ENCODE assay signal across 2 cellular contexts in the genomic region with DNA sequence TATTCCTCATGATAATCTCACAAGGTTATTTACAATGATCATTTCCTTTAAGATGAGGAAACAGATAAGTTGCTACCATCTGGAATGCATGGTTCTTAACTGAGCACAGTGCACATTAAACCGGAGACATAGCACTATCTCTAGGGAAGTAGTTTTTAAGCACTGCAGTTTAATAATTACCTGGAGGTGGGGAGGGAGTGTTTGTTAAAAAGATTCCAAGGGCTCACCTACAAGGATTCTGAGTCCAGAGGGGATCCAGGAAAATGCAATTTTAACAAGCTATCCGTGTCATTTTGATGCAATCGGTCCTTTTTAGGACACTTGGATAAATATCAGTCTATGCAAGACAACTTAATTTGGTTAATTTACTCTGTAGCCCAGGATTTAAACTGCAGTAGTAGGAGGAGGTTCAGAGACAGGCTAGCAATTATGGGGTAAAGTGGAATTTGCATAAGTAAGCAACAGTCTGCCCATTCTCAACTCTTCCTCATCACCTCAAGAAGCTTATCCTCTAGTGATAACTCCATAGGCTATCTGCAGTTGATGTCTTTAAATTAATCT.
TF ChIP-seq lines count a peak whose summit lies in the region.

No MANE protein-coding gene starts in this region.

TF ChIP-seq in HCT116, 20 proteins besides CTCF, POLR2A, EP300 and RAD21:
- no peak for TF ChIP-seq SRF (IDR thresholded peaks at IDR 0.05; ENCODE audit: low read depth)
- TF ChIP-seq POLR2AphosphoS5 (IDR thresholded peaks at IDR 0.05; ENCODE audit: low read depth, low read length): no peak
- TF ChIP-seq FOSL1 (IDR thresholded peaks at IDR 0.05; ENCODE audit: low read depth): no peak
- TF ChIP-seq MAX (IDR thresholded peaks at IDR 0.05): no peak
- TF ChIP-seq YY1 (IDR thresholded peaks at IDR 0.05; ENCODE audit: extremely low read depth, insufficient replicate concordance, low read depth, low read length): no peak
- TF ChIP-seq ELF1 (IDR thresholded peaks at IDR 0.05; ENCODE audit: borderline replicate concordance, low read depth): no peak
- no peak for TF ChIP-seq ZNF274 (IDR thresholded peaks at IDR 0.05; ENCODE audit: low read depth, low read length)
- TF ChIP-seq, protein P1, sequence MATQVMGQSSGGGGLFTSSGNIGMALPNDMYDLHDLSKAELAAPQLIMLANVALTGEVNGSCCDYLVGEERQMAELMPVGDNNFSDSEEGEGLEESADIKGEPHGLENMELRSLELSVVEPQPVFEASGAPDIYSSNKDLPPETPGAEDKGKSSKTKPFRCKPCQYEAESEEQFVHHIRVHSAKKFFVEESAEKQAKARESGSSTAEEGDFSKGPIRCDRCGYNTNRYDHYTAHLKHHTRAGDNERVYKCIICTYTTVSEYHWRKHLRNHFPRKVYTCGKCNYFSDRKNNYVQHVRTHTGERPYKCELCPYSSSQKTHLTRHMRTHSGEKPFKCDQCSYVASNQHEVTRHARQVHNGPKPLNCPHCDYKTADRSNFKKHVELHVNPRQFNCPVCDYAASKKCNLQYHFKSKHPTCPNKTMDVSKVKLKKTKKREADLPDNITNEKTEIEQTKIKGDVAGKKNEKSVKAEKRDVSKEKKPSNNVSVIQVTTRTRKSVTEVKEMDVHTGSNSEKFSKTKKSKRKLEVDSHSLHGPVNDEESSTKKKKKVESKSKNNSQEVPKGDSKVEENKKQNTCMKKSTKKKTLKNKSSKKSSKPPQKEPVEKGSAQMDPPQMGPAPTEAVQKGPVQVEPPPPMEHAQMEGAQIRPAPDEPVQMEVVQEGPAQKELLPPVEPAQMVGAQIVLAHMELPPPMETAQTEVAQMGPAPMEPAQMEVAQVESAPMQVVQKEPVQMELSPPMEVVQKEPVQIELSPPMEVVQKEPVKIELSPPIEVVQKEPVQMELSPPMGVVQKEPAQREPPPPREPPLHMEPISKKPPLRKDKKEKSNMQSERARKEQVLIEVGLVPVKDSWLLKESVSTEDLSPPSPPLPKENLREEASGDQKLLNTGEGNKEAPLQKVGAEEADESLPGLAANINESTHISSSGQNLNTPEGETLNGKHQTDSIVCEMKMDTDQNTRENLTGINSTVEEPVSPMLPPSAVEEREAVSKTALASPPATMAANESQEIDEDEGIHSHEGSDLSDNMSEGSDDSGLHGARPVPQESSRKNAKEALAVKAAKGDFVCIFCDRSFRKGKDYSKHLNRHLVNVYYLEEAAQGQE (IDR thresholded peaks at IDR 0.05; ENCODE audit: low read depth): no peak
- no peak for TF ChIP-seq EZH2phosphoT487 (IDR thresholded peaks at IDR 0.05; ENCODE audit: borderline replicate concordance)
- TF ChIP-seq CEBPB (IDR thresholded peaks at IDR 0.05; ENCODE audit: low read depth): no peak
- no peak for TF ChIP-seq JUND (IDR thresholded peaks at IDR 0.05)
- no peak for TF ChIP-seq TCF7L2 (IDR thresholded peaks at IDR 0.05; ENCODE audit: borderline replicate concordance, extremely low read depth, insufficient read depth, insufficient read length)
- TF ChIP-seq SP1 (IDR thresholded peaks at IDR 0.05; ENCODE audit: low read depth): no peak
- TF ChIP-seq ZFX (IDR thresholded peaks at IDR 0.05): no peak
- TF ChIP-seq EGR1 (IDR thresholded peaks at IDR 0.05; ENCODE audit: low read depth): no peak
- no peak for TF ChIP-seq ATF3 (IDR thresholded peaks at IDR 0.05)
- no peak for TF ChIP-seq EZH2 (IDR thresholded peaks at IDR 0.05)
- TF ChIP-seq, protein P2, sequence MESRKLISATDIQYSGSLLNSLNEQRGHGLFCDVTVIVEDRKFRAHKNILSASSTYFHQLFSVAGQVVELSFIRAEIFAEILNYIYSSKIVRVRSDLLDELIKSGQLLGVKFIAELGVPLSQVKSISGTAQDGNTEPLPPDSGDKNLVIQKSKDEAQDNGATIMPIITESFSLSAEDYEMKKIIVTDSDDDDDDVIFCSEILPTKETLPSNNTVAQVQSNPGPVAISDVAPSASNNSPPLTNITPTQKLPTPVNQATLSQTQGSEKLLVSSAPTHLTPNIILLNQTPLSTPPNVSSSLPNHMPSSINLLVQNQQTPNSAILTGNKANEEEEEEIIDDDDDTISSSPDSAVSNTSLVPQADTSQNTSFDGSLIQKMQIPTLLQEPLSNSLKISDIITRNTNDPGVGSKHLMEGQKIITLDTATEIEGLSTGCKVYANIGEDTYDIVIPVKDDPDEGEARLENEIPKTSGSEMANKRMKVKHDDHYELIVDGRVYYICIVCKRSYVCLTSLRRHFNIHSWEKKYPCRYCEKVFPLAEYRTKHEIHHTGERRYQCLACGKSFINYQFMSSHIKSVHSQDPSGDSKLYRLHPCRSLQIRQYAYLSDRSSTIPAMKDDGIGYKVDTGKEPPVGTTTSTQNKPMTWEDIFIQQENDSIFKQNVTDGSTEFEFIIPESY (IDR thresholded peaks at IDR 0.05; ENCODE audit: extremely low read depth, insufficient replicate concordance, low read length): no peak
- no peak for TF ChIP-seq CBX3 (IDR thresholded peaks at IDR 0.05; ENCODE audit: low read depth)
TF ChIP-seq in HCT116: peak in this region for 0.

TF ChIP-seq in H1, 55 proteins besides CTCF, POLR2A, EP300 and RAD21:
- no peak for TF ChIP-seq MAX (IDR thresholded peaks at IDR 0.05)
- no peak for TF ChIP-seq JUND (IDR thresholded peaks at IDR 0.05; ENCODE audit: low read length)
- TF ChIP-seq ZNF274 (IDR thresholded peaks at IDR 0.05; ENCODE audit: borderline replicate concordance, extremely low read depth, low read length): no peak
- no peak for TF ChIP-seq SAP30 (IDR thresholded peaks at IDR 0.05; ENCODE audit: insufficient read depth, insufficient replicate concordance, low read length)
- TF ChIP-seq RBBP5 (IDR thresholded peaks at IDR 0.05; ENCODE audit: borderline replicate concordance, low read depth, low read length): no peak
- TF ChIP-seq SIRT6 (IDR thresholded peaks at IDR 0.05; ENCODE audit: low read length): no peak
- TF ChIP-seq SIN3A (conservative IDR thresholded peaks at IDR 0.05 in 1 of 2, IDR thresholded peaks at IDR 0.05 in 1 of 2; ENCODE audit: low read depth in 1 of 2, low read length in 2 of 2): no peak
